ENCODE assay signal across 30 cellular contexts in genomic region chr9:92619601-92620300, GRCh38. TPM values are rescaled to one million over a fixed set of nuclear protein-coding genes. Genes with fewer than 3 reads are reported as not detected.
A peak's percentile ranks its signal among the peaks of the same experiment; 100 is the strongest.
DNase-seq lines count a peak whose midpoint lies in the region; ATAC-seq and TF ChIP-seq lines count a peak whose summit lies in the region.
"Had no signal": no experiment of that assay in that cellular context is flagged by ENCODE, and none has a peak within 500 bp of the region (broad histone marks: within the 10 kb centered on the region; RNA-seq: fewer than 3 reads in every experiment).

No MANE protein-coding gene starts in this region.

- peak; percentile 16 for ATAC-seq in activated CD8-positive, alpha-beta memory T cell treated with anti-CD3 and anti-CD28 coated beads, Interleukin-2, amount 10 ng/mL, durations not matched to agents 7 days and 5 days
- ATAC-seq: activated CD8-positive, alpha-beta T cell treated with anti-CD3 and anti-CD28 coated beads, Interleukin-2, amount 10 ng/mL, durations not matched to agents 7 days and 5 days; GM23338; left lung; stimulated activated effector memory CD8-positive, alpha-beta T cell treated with anti-CD3 and anti-CD28 coated beads, Interleukin-12 subunit alpha, Interleukin-12 subunit beta, amount 100 ng/mL, for 72 hours had no signal

- no peak overlapping the region for H3K4me3 Mint-ChIP-seq in activated CD8-positive, alpha-beta memory T cell treated with anti-CD3 and anti-CD28 coated beads, Interleukin-2, amount 10 ng/mL, durations not matched to agents 7 days and 5 days
- no peak overlapping the region for H3K4me3 Mint-ChIP-seq in nephron progenitor cell
- H3K4me3 Mint-ChIP-seq: activated CD8-positive, alpha-beta T cell treated with anti-CD3 and anti-CD28 coated beads, Interleukin-2, amount 10 ng/mL, durations not matched to agents 7 days and 5 days; activated naive CD8-positive, alpha-beta T cell; GM23338; stimulated activated effector memory CD8-positive, alpha-beta T cell treated with anti-CD3 and anti-CD28 coated beads, Interleukin-12 subunit alpha, Interleukin-12 subunit beta, amount 100 ng/mL, for 72 hours had no signal

- peaks cover 0 to 63% (median 41%) of the 10 kb centered on the region in 4 donors for H3K4me1 ChIP-seq in tibial artery
- H3K4me1 ChIP-seq: left lung had no signal

- no peaks in the 10 kb centered on the region for H3K4me1 Mint-ChIP-seq in activated CD8-positive, alpha-beta memory T cell treated with anti-CD3 and anti-CD28 coated beads, Interleukin-2, amount 10 ng/mL, durations not matched to agents 7 days and 5 days
- H3K4me1 Mint-ChIP-seq in nephron progenitor cell: peaks cover 21% of the 10 kb centered on the region
- H3K4me1 Mint-ChIP-seq: GM23338; stimulated activated effector memory CD8-positive, alpha-beta T cell treated with anti-CD3 and anti-CD28 coated beads, Interleukin-12 subunit alpha, Interleukin-12 subunit beta, amount 100 ng/mL, for 72 hours had no signal

- peaks cover 18% of the 10 kb centered on the region for H3K36me3 Mint-ChIP-seq in activated CD8-positive, alpha-beta memory T cell treated with anti-CD3 and anti-CD28 coated beads, Interleukin-2, amount 10 ng/mL, durations not matched to agents 7 days and 5 days
- peaks cover 32% of the 10 kb centered on the region for H3K36me3 Mint-ChIP-seq in nephron progenitor cell (ENCODE audit: low read depth)

- H3K27ac ChIP-seq in coronary artery (peak overlapping the region in 1 of 2 donors; percentile 67), tibial artery (peak overlapping the region; percentile 68 to 80)
- H3K27ac ChIP-seq: cardiac muscle cell, HL-60 had no signal

- no peaks in the 10 kb centered on the region for H3K27me3 ChIP-seq in tibial artery
- H3K27me3 ChIP-seq: cardiac muscle cell, left lung, Peyer's patch had no signal

- no peak overlapping the region for H3K27ac Mint-ChIP-seq in activated CD8-positive, alpha-beta memory T cell treated with anti-CD3 and anti-CD28 coated beads, Interleukin-2, amount 10 ng/mL, durations not matched to agents 7 days and 5 days
- H3K27ac Mint-ChIP-seq in nephron progenitor cell: peak overlapping the region; percentile 42
- H3K27ac Mint-ChIP-seq: activated CD8-positive, alpha-beta T cell treated with anti-CD3 and anti-CD28 coated beads, Interleukin-2, amount 10 ng/mL, durations not matched to agents 7 days and 5 days; activated naive CD8-positive, alpha-beta T cell; GM23338 had no signal

- DNase-seq in activated CD8-positive, alpha-beta memory T cell treated with anti-CD3 and anti-CD28 coated beads, Interleukin-2, amount 10 ng/mL, durations not matched to agents 7 days and 5 days: peak; percentile 34
- DNase-seq in activated CD8-positive, alpha-beta memory T cell treated with anti-CD3 and anti-CD28 coated beads, Interleukin-2, amount 50 U/mL, for 4 hours: no peak
- DNase-seq in coronary artery (ENCODE audit: low spot score) (peak; percentile 64), nephron progenitor cell (no peak), tibial artery (no peak), DMS79 treated with DMSO at 0.1 percent for 48 hours (lab: John Stamatoyannopoulos, UW) (no peak), NCI-H69 (lab: John Stamatoyannopoulos, UW) (no peak), HK-2 (ENCODE audit: unreplicated experiment) (no peak)
- DNase-seq: 8988T; activated CD4-positive, alpha-beta T cell treated with anti-CD3 and anti-CD28 coated beads for 4 hours; activated CD8-positive, alpha-beta T cell treated with anti-CD3 and anti-CD28 coated beads, Interleukin-2, amount 10 ng/mL, durations not matched to agents 7 days and 5 days; activated T-cell treated with anti-CD3 and anti-CD28 coated beads for 4 hours; Calu3; cortex of kidney; effector memory CD4-positive, alpha-beta T cell; Kasumi-1; left lung; mesendoderm; MV-4-11; NCI-H146; NCI-H2107; NCI-H446; Peyer's patch; SIG-M5; substantia nigra had no signal

- no peaks in the 10 kb centered on the region for H3K27me3 Mint-ChIP-seq in activated CD8-positive, alpha-beta memory T cell treated with anti-CD3 and anti-CD28 coated beads, Interleukin-2, amount 10 ng/mL, durations not matched to agents 7 days and 5 days
- no peaks in the 10 kb centered on the region for H3K27me3 Mint-ChIP-seq in nephron progenitor cell (ENCODE audit: low read depth, poor library complexity)
- H3K27me3 Mint-ChIP-seq: activated naive CD8-positive, alpha-beta T cell had no signal

- H3K4me3 ChIP-seq in coronary artery (no peak overlapping the region), tibial artery (no peak overlapping the region)
- H3K4me3 ChIP-seq: cardiac muscle cell, GM23338, left lung, Peyer's patch had no signal

- no peak for TF ChIP-seq CTCF in coronary artery (IDR thresholded peaks at IDR 0.05)
- TF ChIP-seq CTCF in nephron progenitor cell (IDR thresholded peaks at IDR 0.05): no peak
- no peak for TF ChIP-seq CTCF in tibial artery (IDR thresholded peaks at IDR 0.05)

- CTCF ChIA-PET in activated CD8-positive, alpha-beta memory T cell treated with anti-CD3 and anti-CD28 coated beads, Interleukin-2, amount 10 ng/mL, durations not matched to agents 7 days and 5 days (lab: Charles Lee): no interaction called here

- H3K9me3 Mint-ChIP-seq in activated CD8-positive, alpha-beta memory T cell treated with anti-CD3 and anti-CD28 coated beads, Interleukin-2, amount 10 ng/mL, durations not matched to agents 7 days and 5 days (ENCODE audit: low read depth): no peaks in the 10 kb centered on the region
- H3K9me3 Mint-ChIP-seq in nephron progenitor cell: no peaks in the 10 kb centered on the region
- H3K9me3 Mint-ChIP-seq: GM23338; stimulated activated effector memory CD8-positive, alpha-beta T cell treated with anti-CD3 and anti-CD28 coated beads, Interleukin-12 subunit alpha, Interleukin-12 subunit beta, amount 100 ng/mL, for 72 hours had no signal

- H3K9me3 ChIP-seq in tibial artery: no peaks in the 10 kb centered on the region
- H3K9me3 ChIP-seq: left lung, Peyer's patch had no signal

- intact Hi-C loops in tibial artery (cut with DNase I; ENCODE audit: low total_unique reads): loop anchor here (5.0 kb wide), 1 partner anchor 157 kb away; no protein-coding TSS in a partner anchor

- peaks cover 0 to 44% (median 3%) of the 10 kb centered on the region in 3 donors for H3K36me3 ChIP-seq in tibial artery

RNA-seq across cellular contexts. Expression of gene IPPK, which starts 50.2 kb away (rescaled TPM):
- total RNA-seq in activated CD8-positive, alpha-beta memory T cell treated with anti-CD3 and anti-CD28 coated beads, Interleukin-2, amount 10 ng/mL, durations not matched to agents 7 days and 5 days: 10 to 100 TPM; 11.4 to 15.1 TPM

Comparison
In these comparisons a context has a peak if more than half of its experiments do, and no peak if none do; other contexts are left out.
1. DNase-seq: peak in activated CD8-positive, alpha-beta memory T cell treated with anti-CD3 and anti-CD28 coated beads, Interleukin-2, amount 10 ng/mL, durations not matched to agents 7 days and 5 days (single experiment) and coronary artery (single experiment); none in activated CD8-positive, alpha-beta memory T cell treated with anti-CD3 and anti-CD28 coated beads, Interleukin-2, amount 50 U/mL, for 4 hours (single experiment), nephron progenitor cell (single experiment), tibial artery (0 of 2), DMS79 treated with DMSO at 0.1 percent for 48 hours (single experiment), NCI-H69 (single experiment) and HK-2 (single experiment).